In genomic region chr15:35195031-35195430, GRCh38 we compare ENCODE assay signal across 8 cellular contexts.
"Had no signal": no experiment of that assay in that cellular context is flagged by ENCODE, and none has a peak within 500 bp of the region (broad histone marks: within the 10 kb centered on the region; RNA-seq: fewer than 3 reads in every experiment).

No MANE protein-coding gene starts in this region.

- FAIRE-seq: G401.6, GM12878, GM12891, GM12892, GM18507, GM19239 had no signal

- ATAC-seq: GM12878 had no signal

- DNase-seq: GDM1, GF-D8 had no signal

- H3K4me3 ChIP-seq: GM12878 had no signal
